In the genomic region with DNA sequence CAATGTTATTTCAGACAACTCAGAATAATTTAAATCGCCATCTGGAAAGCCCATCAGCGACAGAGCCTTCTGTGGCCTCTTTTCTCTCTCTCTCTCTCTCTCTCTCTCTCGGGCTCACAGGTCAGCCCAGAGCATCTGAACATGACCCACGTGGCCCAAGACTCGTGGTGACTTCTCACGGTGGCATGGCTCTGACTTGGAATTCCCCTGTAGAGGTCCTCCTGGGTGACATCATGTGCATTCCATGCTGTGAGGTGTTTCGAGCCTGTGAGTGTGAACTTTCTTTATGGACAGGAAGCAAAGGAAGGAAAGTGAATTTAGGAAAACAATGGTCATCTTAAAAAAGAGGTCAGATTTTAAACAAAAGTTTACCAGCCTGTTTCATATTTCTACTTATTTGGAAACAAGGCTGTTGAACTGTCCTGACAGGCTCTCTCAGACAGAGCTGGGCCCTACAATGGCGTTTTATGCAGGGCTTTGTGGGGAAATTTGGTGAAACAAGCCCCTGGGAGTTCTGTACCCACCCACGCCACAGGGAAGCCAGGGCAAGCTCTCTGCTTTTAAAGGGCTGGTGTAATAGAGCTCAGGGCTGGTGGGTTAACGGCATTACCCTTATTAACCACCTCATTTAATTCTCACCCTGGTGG, we compare ENCODE assay signal across 11 cellular contexts.
A peak's percentile ranks its signal among the peaks of the same experiment; 100 is the strongest.
DNase-seq lines count a peak whose midpoint lies in the region; ATAC-seq and TF ChIP-seq lines count a peak whose summit lies in the region.
"Had no signal": no experiment of that assay in that cellular context is flagged by ENCODE, and none has a peak within 500 bp of the region (broad histone marks: within the 10 kb centered on the region; RNA-seq: fewer than 3 reads in every experiment).

No MANE protein-coding gene starts in this region.

- TF ChIP-seq CTCF in activated CD8-positive, alpha-beta T cell treated with anti-CD3 and anti-CD28 coated beads for 36 hours (IDR thresholded peaks at IDR 0.05) = no peak

- peak; percentile 73 for DNase-seq in ELR (ENCODE audit: low read depth)
- DNase-seq in glomerular visceral epithelial cell (ENCODE audit: extremely low spot score) = peak; percentile 84
- no peak for DNase-seq in activated CD8-positive, alpha-beta T cell treated with anti-CD3 and anti-CD28 coated beads for 36 hours
- DNase-seq in NCI-H526 (lab: John Stamatoyannopoulos, UW) = no peak
- no peak for DNase-seq in pons (ENCODE audit: low spot score)
- DNase-seq in central memory CD4-positive, alpha-beta T cell = no peak
- DNase-seq: activated naive CD8-positive, alpha-beta T cell treated with anti-CD3 and anti-CD28 coated beads, Interleukin-2, amount 10 ng/mL, durations not matched to agents 7 days and 5 days; posterior cingulate gyrus had no signal

- intact Hi-C loops in activated CD8-positive, alpha-beta T cell treated with anti-CD3 and anti-CD28 coated beads for 36 hours (cut with micrococcal nuclease) = no loop called here

- H3K4me1 Mint-ChIP-seq in activated CD8-positive, alpha-beta T cell treated with anti-CD3 and anti-CD28 coated beads for 36 hours (ENCODE audit: low read depth) = peaks cover 10% of the 10 kb centered on the region
- H3K4me1 Mint-ChIP-seq: B cell had no signal

- no peak overlapping the region for H3K4me3 Mint-ChIP-seq in activated CD8-positive, alpha-beta T cell treated with anti-CD3 and anti-CD28 coated beads for 36 hours
- H3K4me3 Mint-ChIP-seq: activated naive CD8-positive, alpha-beta T cell treated with anti-CD3 and anti-CD28 coated beads, Interleukin-2, amount 10 ng/mL, durations not matched to agents 7 days and 5 days; B cell had no signal

- no peaks in the 10 kb centered on the region for H3K36me3 Mint-ChIP-seq in activated CD8-positive, alpha-beta T cell treated with anti-CD3 and anti-CD28 coated beads for 36 hours (ENCODE audit: low read depth)
- H3K36me3 Mint-ChIP-seq: activated naive CD8-positive, alpha-beta T cell treated with anti-CD3 and anti-CD28 coated beads, Interleukin-2, amount 10 ng/mL, durations not matched to agents 7 days and 5 days had no signal

- ATAC-seq in GM21786 (IDR thresholded peaks at IDR 0.05; ENCODE audit: unreplicated experiment) (peak; percentile 34), HG03575 (IDR thresholded peaks at IDR 0.05; ENCODE audit: extremely low read depth, insufficient number of reproducible peaks, low FRiP score, unreplicated experiment) (peak; percentile 32)
- no peak for ATAC-seq in activated CD8-positive, alpha-beta T cell treated with anti-CD3 and anti-CD28 coated beads for 36 hours

- peaks cover 2% of the 10 kb centered on the region for H3K27me3 Mint-ChIP-seq in activated CD8-positive, alpha-beta T cell treated with anti-CD3 and anti-CD28 coated beads for 36 hours
- H3K27me3 Mint-ChIP-seq: B cell had no signal

- no peaks in the 10 kb centered on the region for H3K9me3 Mint-ChIP-seq in activated CD8-positive, alpha-beta T cell treated with anti-CD3 and anti-CD28 coated beads for 36 hours
- H3K9me3 Mint-ChIP-seq: activated naive CD8-positive, alpha-beta T cell treated with anti-CD3 and anti-CD28 coated beads, Interleukin-2, amount 10 ng/mL, durations not matched to agents 7 days and 5 days had no signal

- POLR2A ChIA-PET in activated CD8-positive, alpha-beta T cell treated with anti-CD3 and anti-CD28 coated beads for 36 hours (lab: Charles Lee) = interaction anchor here (0.8 kb wide), 1 partner anchor 32 kb away, joined by 3 read pairs; no protein-coding TSS in a partner anchor

- CTCF ChIA-PET in activated CD8-positive, alpha-beta T cell treated with anti-CD3 and anti-CD28 coated beads for 36 hours (lab: Charles Lee) = no interaction called here

- H3K27ac Mint-ChIP-seq in activated CD8-positive, alpha-beta T cell treated with anti-CD3 and anti-CD28 coated beads for 36 hours = no peak overlapping the region
- H3K27ac Mint-ChIP-seq: activated naive CD8-positive, alpha-beta T cell treated with anti-CD3 and anti-CD28 coated beads, Interleukin-2, amount 10 ng/mL, durations not matched to agents 7 days and 5 days; B cell had no signal

Comparison
In these comparisons a context has a peak if more than half of its experiments do, and no peak if none do; other contexts are left out.
1. DNase-seq: peak in ELR (single experiment) and glomerular visceral epithelial cell (single experiment); none in activated CD8-positive, alpha-beta T cell treated with anti-CD3 and anti-CD28 coated beads for 36 hours (single experiment), NCI-H526 (0 of 2), pons (single experiment) and central memory CD4-positive, alpha-beta T cell (single experiment).